11 cellular contexts compared by ENCODE assay signal in genomic region chr3:184633185-184633584, GRCh38.
"Had no signal": no experiment of that assay in that cellular context is flagged by ENCODE, and none has a peak within 500 bp of the region (broad histone marks: within the 10 kb centered on the region; RNA-seq: fewer than 3 reads in every experiment).

No MANE protein-coding gene starts in this region.

- H3K4me2 ChIP-seq: hepatocyte had no signal

- H3K27me3 Mint-ChIP-seq: activated naive CD4-positive, alpha-beta T cell treated with anti-CD3 and anti-CD28 coated beads, Interleukin-2, amount 50 U/mL, for 24 hours had no signal

- H3K4me1 ChIP-seq: gastrocnemius medialis had no signal

- H3K27me3 ChIP-seq: gastrocnemius medialis, hepatocyte, thyroid gland had no signal

- H2AFZ ChIP-seq: hepatocyte had no signal

- DNase-seq: activated CD4-positive, alpha-beta T cell treated with anti-CD3 and anti-CD28 coated beads, Interleukin-2, amount 50 U/mL, for 4 hours; activated CD4-positive, CD25-positive, alpha-beta regulatory T cell treated with anti-CD3 and anti-CD28 coated beads, Interleukin-2, amount 50 U/mL, for 72 hours; activated T-cell treated with anti-CD3 and anti-CD28 coated beads, Interleukin-2, amount 50 U/mL, for 1 hour; amygdala; effector CD8-positive, alpha-beta T cell; gastrocnemius medialis; retina; SW 1271 had no signal

- H3K27ac ChIP-seq: gastrocnemius medialis, hepatocyte, thyroid gland had no signal

- H3K4me3 Mint-ChIP-seq: activated naive CD4-positive, alpha-beta T cell treated with anti-CD3 and anti-CD28 coated beads, Interleukin-2, amount 50 U/mL, for 24 hours had no signal

- H3K4me3 ChIP-seq: gastrocnemius medialis, hepatocyte, thyroid gland had no signal

- H3K9me3 Mint-ChIP-seq: activated naive CD4-positive, alpha-beta T cell treated with anti-CD3 and anti-CD28 coated beads, Interleukin-2, amount 50 U/mL, for 24 hours had no signal

- H3K36me3 Mint-ChIP-seq: activated naive CD4-positive, alpha-beta T cell treated with anti-CD3 and anti-CD28 coated beads, Interleukin-2, amount 50 U/mL, for 24 hours had no signal

- H3K9me3 ChIP-seq: gastrocnemius medialis, thyroid gland had no signal

- H3K79me2 ChIP-seq: hepatocyte had no signal

- H3K36me3 ChIP-seq: gastrocnemius medialis, thyroid gland had no signal
